Comparison of ENCODE assay signal across 7 cellular contexts in the genomic region with DNA sequence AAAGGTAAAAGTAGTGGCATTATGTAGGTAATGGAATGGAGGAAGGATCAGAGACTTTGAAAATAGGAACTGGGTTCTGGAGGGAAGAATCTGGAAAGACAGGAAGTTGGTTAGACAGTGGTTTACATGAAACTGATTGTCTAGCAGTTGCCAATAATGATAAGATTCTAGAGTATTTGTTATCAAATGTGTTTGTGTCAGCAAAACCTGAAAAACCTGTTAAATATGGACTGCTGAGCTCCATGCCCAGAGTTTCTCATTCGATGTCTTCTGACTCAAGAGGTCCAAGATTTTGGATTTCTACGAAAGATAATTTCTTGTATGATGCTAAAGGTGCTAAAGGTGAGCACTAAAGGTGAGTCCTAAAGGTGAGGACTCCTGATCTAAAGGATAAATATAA.
"Had no signal": no experiment of that assay in that cellular context is flagged by ENCODE, and none has a peak within 500 bp of the region (broad histone marks: within the 10 kb centered on the region; RNA-seq: fewer than 3 reads in every experiment).

No MANE protein-coding gene starts in this region.

- H2AFZ ChIP-seq: GM23338 had no signal

- FAIRE-seq: H1, H54, HTR-8/SVneo, K562 had no signal

- H3K4me2 ChIP-seq: GM23338 had no signal

- H3K4me3 ChIP-seq: GM23338, K562 had no signal

- DNase-seq: H9, HCEC 1CT had no signal

- ATAC-seq: GM23338, K562 had no signal
